In the genomic region with DNA sequence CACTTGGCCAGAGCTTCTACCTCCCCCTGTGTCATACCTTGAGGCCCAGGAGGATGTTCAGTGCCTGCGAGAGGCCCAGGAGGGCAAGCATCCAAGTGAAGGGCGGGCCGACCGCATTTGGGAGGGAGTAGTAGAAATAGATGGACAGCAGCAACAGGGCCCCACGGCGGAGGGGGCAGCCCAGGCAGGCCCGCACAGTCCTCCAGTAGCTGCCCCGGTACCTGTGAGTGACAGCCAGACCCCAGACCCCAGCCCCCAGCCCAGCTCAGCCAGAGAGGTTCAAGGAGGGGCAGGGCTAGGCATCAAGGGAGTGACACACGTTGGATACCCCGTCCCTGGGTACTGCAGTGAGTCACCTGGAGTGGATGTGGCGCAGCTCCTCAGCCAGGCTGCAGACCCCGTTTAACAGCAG, we compare ENCODE assay signal across 1 cellular context.
TF ChIP-seq lines count a peak whose summit lies in the region.

No MANE protein-coding gene starts in this region.

TF ChIP-seq in HEK293T, 16 proteins besides CTCF, POLR2A, EP300 and RAD21 (continued from another document):
- TF ChIP-seq LEF1 (IDR thresholded peaks at IDR 0.05; ENCODE audit: borderline replicate concordance) (no peak), FOXM1 (IDR thresholded peaks at IDR 0.05; ENCODE audit: borderline replicate concordance) (no peak), FOXK2 (IDR thresholded peaks at IDR 0.05) (no peak), ZNF384 (IDR thresholded peaks at IDR 0.05) (no peak), SUZ12 (IDR thresholded peaks at IDR 0.05) (no peak)
